7 cellular contexts compared by ENCODE assay signal in genomic region chrX:49345402-49345801, GRCh38. TPM values are rescaled to one million over a fixed set of nuclear protein-coding genes. Genes with fewer than 3 reads are reported as not detected.
"Had no signal": no experiment of that assay in that cellular context is flagged by ENCODE, and none has a peak within 500 bp of the region (broad histone marks: within the 10 kb centered on the region; RNA-seq: fewer than 3 reads in every experiment).

No MANE protein-coding gene starts in this region.

RNA-seq across cellular contexts. Expression of gene GAGE13, which starts 14.0 kb away (rescaled TPM):
- total RNA-seq: GM23248, GM23338, H1, H4, H7, H9, HFFc6 had no signal
- polyA plus RNA-seq: GM23248, GM23338, H1 had no signal

RNA-seq across cellular contexts. Expression of gene GAGE12J, which starts 23.6 kb away (rescaled TPM):
- total RNA-seq: GM23248, GM23338, H1, H4, H7, H9, HFFc6 had no signal
- polyA plus RNA-seq: GM23248, GM23338, H1 had no signal

RNA-seq across cellular contexts. Expression of gene GAGE10, which starts 42.0 kb away (rescaled TPM):
- total RNA-seq: GM23248, GM23338, H1, H4, H7, H9, HFFc6 had no signal
- polyA plus RNA-seq: GM23248, GM23338, H1 had no signal
